ENCODE assay signal across 8 cellular contexts in genomic region chr13:24967985-24968384, GRCh38.
DNase-seq lines count a peak whose midpoint lies in the region; ATAC-seq and TF ChIP-seq lines count a peak whose summit lies in the region.
"Not testable (repeated sequence)": the region's sequence is repeated elsewhere in the genome, so short reads cannot be mapped to it uniquely, and the experiment has no call there.

No MANE protein-coding gene starts in this region.

- H4K20me1 ChIP-seq in KMS-11 (ENCODE audit: insufficient read depth): not testable (repeated sequence)

- WGBS in heart left ventricle, 4 donors: 0 to 7% (median 4%) methylated on average over 3 to 5 of the region's 5 CpGs
- WGBS in mesendoderm (ENCODE audit: extremely low coverage, insufficient coverage, low lambda C conversion rate): no CpG with 5 or more reads among the region's 5 CpGs
- WGBS in psoas muscle, 3 donors: 2 to 7% (median 2%) methylated on average over 5 of the region's 5 CpGs
- WGBS in tibial nerve, 2 donors: 0 to 8% methylated on average over 5 of the region's 5 CpGs

- peak overlapping the region; percentile 61 for H3K4me3 Mint-ChIP-seq in Calu3 (ENCODE audit: low read depth, unreplicated experiment)
- H3K4me3 Mint-ChIP-seq in activated CD8-positive, alpha-beta memory T cell treated with anti-CD3 and anti-CD28 coated beads, Interleukin-2, amount 10 ng/mL, durations not matched to agents 7 days and 5 days: peak overlapping the region; percentile 49

- not testable (repeated sequence) for H3K23ac ChIP-seq in mesendoderm (ENCODE audit: low read length)

- H3K9me3 ChIP-seq in heart left ventricle, psoas muscle, tibial nerve: not testable (repeated sequence)

- not testable (repeated sequence) for H3K9me3 Mint-ChIP-seq in Calu3 (ENCODE audit: low read depth, unreplicated experiment); activated CD8-positive, alpha-beta memory T cell treated with anti-CD3 and anti-CD28 coated beads, Interleukin-2, amount 10 ng/mL, durations not matched to agents 7 days and 5 days (ENCODE audit: low read depth)

- H3K36me3 ChIP-seq in KMS-11 (ENCODE audit: insufficient read depth); heart left ventricle; mesendoderm (ENCODE audit: control insufficient read depth, insufficient read depth, low read length); psoas muscle (ENCODE audit: insufficient read depth in 1 of 2, low read depth in 1 of 2); tibial nerve: not testable (repeated sequence)

- not testable (repeated sequence) for H3K27ac ChIP-seq in KMS-11; heart left ventricle; mesendoderm (ENCODE audit: low read depth, low read length); psoas muscle
- peak overlapping the region in 1 of 4 donors; percentile 43 for H3K27ac ChIP-seq in tibial nerve

- peak overlapping the region; percentile 59 for H2BK5ac ChIP-seq in mesendoderm (ENCODE audit: low read length)

- ATAC-seq in activated CD8-positive, alpha-beta memory T cell treated with anti-CD3 and anti-CD28 coated beads, Interleukin-2, amount 10 ng/mL, durations not matched to agents 7 days and 5 days; heart left ventricle; psoas muscle: not testable (repeated sequence)

- TF ChIP-seq EP300 in tibial nerve (IDR thresholded peaks at IDR 0.05): not testable (repeated sequence)

- not testable (repeated sequence) for TF ChIP-seq CTCF in Calu3 (IDR thresholded peaks at IDR 0.05; ENCODE audit: unreplicated experiment); KMS-11 (conservative IDR thresholded peaks at IDR 0.05; ENCODE audit: low read depth, low read length); heart left ventricle (IDR thresholded peaks at IDR 0.05); psoas muscle (IDR thresholded peaks at IDR 0.05); tibial nerve (IDR thresholded peaks at IDR 0.05)

- not testable (repeated sequence) for TF ChIP-seq POLR2A in heart left ventricle (IDR thresholded peaks at IDR 0.05); tibial nerve (IDR thresholded peaks at IDR 0.05)

- not testable (repeated sequence) for BruUV-seq in Calu3 (replicated peaks; lab: Mats Ljungman, UMichigan)

- not testable (repeated sequence) for H3K79me2 ChIP-seq in KMS-11 (ENCODE audit: insufficient read depth, low read depth); mesendoderm (ENCODE audit: control insufficient read depth, insufficient read depth, low read length)

- not testable (repeated sequence) for H2AK5ac ChIP-seq in mesendoderm (ENCODE audit: low read length)

- not testable (repeated sequence) for H4K8ac ChIP-seq in mesendoderm (ENCODE audit: low read depth, low read length)

- H4K5ac ChIP-seq in mesendoderm (ENCODE audit: low read length): not testable (repeated sequence)

- H3K27ac Mint-ChIP-seq in Calu3 (ENCODE audit: unreplicated experiment): not testable (repeated sequence)
- peak overlapping the region; percentile 67 for H3K27ac Mint-ChIP-seq in activated CD8-positive, alpha-beta memory T cell treated with anti-CD3 and anti-CD28 coated beads, Interleukin-2, amount 10 ng/mL, durations not matched to agents 7 days and 5 days

- not testable (repeated sequence) for H3K4ac ChIP-seq in mesendoderm (ENCODE audit: low read depth, low read length)

- not testable (repeated sequence) for H2BK15ac ChIP-seq in mesendoderm (replicated peaks; ENCODE audit: low read depth)

- intact Hi-C loops in Calu3 (cut with micrococcal nuclease; ENCODE audit: unreplicated experiment); psoas muscle (cut with DNase I): not testable (repeated sequence)
- intact Hi-C loops in heart left ventricle (cut with DNase I): loop anchor here in 3 of 10 donors (5.0 to 10.0 kb wide), 2 partner anchors 273 to 276 kb away; no protein-coding TSS in a partner anchor

- H3K4me3 ChIP-seq in KMS-11 (IDR thresholded peaks at IDR 0.05; ENCODE audit: insufficient read depth, low read depth, low read length): not testable (repeated sequence)
- H3K4me3 ChIP-seq in heart left ventricle: peak overlapping the region in 11 of 12 donors; percentile 8 to 59 (median 41)
- H3K4me3 ChIP-seq in mesendoderm (ENCODE audit: low read length): peak overlapping the region; percentile 51
- H3K4me3 ChIP-seq in psoas muscle: peak overlapping the region; percentile 52
- peak overlapping the region; percentile 24 to 47 (median 32) for H3K4me3 ChIP-seq in tibial nerve

- H3K27me3 Mint-ChIP-seq in Calu3 (ENCODE audit: unreplicated experiment): not testable (repeated sequence)
- peaks cover 13% of the 10 kb centered on the region for H3K27me3 Mint-ChIP-seq in activated CD8-positive, alpha-beta memory T cell treated with anti-CD3 and anti-CD28 coated beads, Interleukin-2, amount 10 ng/mL, durations not matched to agents 7 days and 5 days

- H2AFZ ChIP-seq in KMS-11 (ENCODE audit: low read depth): peak overlapping the region; percentile 85

- CTCF ChIA-PET in Calu3 (lab: Charles Lee): interaction anchor here (0.6 to 1.4 kb wide), 2 partner anchors 274 to 374 kb away, joined by 3 to 5 read pairs; no protein-coding TSS in a partner anchor
- CTCF ChIA-PET in activated CD8-positive, alpha-beta memory T cell treated with anti-CD3 and anti-CD28 coated beads, Interleukin-2, amount 10 ng/mL, durations not matched to agents 7 days and 5 days (lab: Charles Lee): interaction anchor here (1.1 to 1.7 kb wide), 4 partner anchors 227 to 388 kb away, joined by 3 to 6 read pairs (median 4); no protein-coding TSS in a partner anchor

- not testable (repeated sequence) for DNase-seq in Calu3; activated CD8-positive, alpha-beta memory T cell treated with anti-CD3 and anti-CD28 coated beads, Interleukin-2, amount 10 ng/mL, durations not matched to agents 7 days and 5 days; heart left ventricle; psoas muscle; tibial nerve (ENCODE audit: low spot score in 2 of 2)
- DNase-seq in dermis blood vessel endothelial cell (peak; percentile 9), mesendoderm (peak; percentile 28)

- H3K36me3 Mint-ChIP-seq in Calu3 (ENCODE audit: insufficient read depth, unreplicated experiment); activated CD8-positive, alpha-beta memory T cell treated with anti-CD3 and anti-CD28 coated beads, Interleukin-2, amount 10 ng/mL, durations not matched to agents 7 days and 5 days: not testable (repeated sequence)

- H3K9ac ChIP-seq in KMS-11 (peak overlapping the region; percentile 53; the same call in 1 of the 2 replicates), mesendoderm (ENCODE audit: low read length) (peak overlapping the region; percentile 82)

- H3K4me1 ChIP-seq in KMS-11 (ENCODE audit: low read depth, poor library complexity, severe bottlenecking); heart left ventricle; mesendoderm (ENCODE audit: control insufficient read depth, low read depth, low read length); psoas muscle; tibial nerve: not testable (repeated sequence)

- H3K4me1 Mint-ChIP-seq in Calu3 (ENCODE audit: low read depth, unreplicated experiment); activated CD8-positive, alpha-beta memory T cell treated with anti-CD3 and anti-CD28 coated beads, Interleukin-2, amount 10 ng/mL, durations not matched to agents 7 days and 5 days: not testable (repeated sequence)

- H3K79me1 ChIP-seq in mesendoderm (ENCODE audit: low read length): not testable (repeated sequence)

- H3K4me2 ChIP-seq in KMS-11 (peak overlapping the region; percentile 66), mesendoderm (ENCODE audit: low read length) (peak overlapping the region; percentile 61)

- H3K18ac ChIP-seq in mesendoderm (ENCODE audit: low read length): not testable (repeated sequence)

- H3K27me3 ChIP-seq in KMS-11 (ENCODE audit: insufficient read depth, low read depth); heart left ventricle; mesendoderm (ENCODE audit: insufficient read depth, low read length, poor library complexity); psoas muscle (ENCODE audit: insufficient read depth in 3 of 3, low read length in 2 of 3); tibial nerve: not testable (repeated sequence)

- not testable (repeated sequence) for H2BK120ac ChIP-seq in mesendoderm (ENCODE audit: low read depth, low read length)

- H3K56ac ChIP-seq in mesendoderm (ENCODE audit: low read length): peak overlapping the region; percentile 86
